In the genomic region with DNA sequence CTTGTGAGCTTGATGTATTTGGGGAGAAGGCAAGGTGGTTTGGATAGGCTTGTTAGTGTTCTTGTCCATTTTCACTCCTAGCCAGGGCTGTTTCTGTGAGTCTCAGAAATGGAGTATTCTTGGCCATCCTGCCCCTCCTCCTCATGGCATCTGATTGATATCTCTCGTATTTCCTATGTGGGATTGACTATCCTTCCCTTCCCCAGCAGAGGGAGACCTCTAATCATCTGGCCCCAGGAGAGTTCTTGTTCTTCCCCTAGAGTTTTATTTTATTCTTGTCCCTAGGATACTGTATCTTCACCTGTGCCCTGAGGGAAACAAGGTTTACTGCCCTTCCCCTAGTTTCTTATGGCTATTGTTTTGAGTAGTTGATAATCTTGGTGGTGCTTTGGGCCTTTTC, we compare ENCODE assay signal across 10 cellular contexts.
DNase-seq lines count a peak whose midpoint lies in the region; ATAC-seq and TF ChIP-seq lines count a peak whose summit lies in the region.
"Had no signal": no experiment of that assay in that cellular context is flagged by ENCODE, and none has a peak within 500 bp of the region (broad histone marks: within the 10 kb centered on the region; RNA-seq: fewer than 3 reads in every experiment).

No MANE protein-coding gene starts in this region.

- no peak overlapping the region for H3K56ac ChIP-seq in H9 (ENCODE audit: insufficient read length, low read depth, low read length)

- DNase-seq in A673 (ENCODE audit: low spot score) (peak; percentile 75), H9 (peak; percentile 45), RWPE2 (ENCODE audit: low spot score) (no peak), foreskin keratinocyte (peak; percentile 12 to 52), ascending aorta (ENCODE audit: low spot score in 2 of 2) (no peak), NCI-H1930 (lab: John Stamatoyannopoulos, UW) (no peak)
- DNase-seq: activated CD8-positive, alpha-beta memory T cell treated with anti-CD3 and anti-CD28 coated beads, Interleukin-2, amount 50 U/mL, for 4 hours had no signal

- H3K23ac ChIP-seq in H9 (ENCODE audit: insufficient read length, low read depth, low read length), result no peak overlapping the region

- no peak overlapping the region for H4K8ac ChIP-seq in H9 (replicated peaks; ENCODE audit: insufficient read length, low read depth, low read length)

- no peak overlapping the region; a peak in 1 of 5 replicates for H3K4me3 Mint-ChIP-seq in H9

- peak overlapping the region; percentile 38 to 84 (median 73); a peak in 4 of 7 replicates for H3K27ac Mint-ChIP-seq in H9

- H3K4me1 Mint-ChIP-seq in H9, result peaks cover 18 to 23% of the 10 kb centered on the region in 2 experiments

- H3K36me3 Mint-ChIP-seq in H9 (ENCODE audit: insufficient read depth in 1 of 3, low read depth in 3 of 3), result peaks cover 14 to 21% (median 17%) of the 10 kb centered on the region in 3 experiments

- H3K79me1 ChIP-seq in H9 (ENCODE audit: insufficient read depth, low read depth, low read length, poor library complexity, severe bottlenecking), result no peaks in the 10 kb centered on the region

- H3K4me2 ChIP-seq in H9 (ENCODE audit: insufficient read depth, insufficient read length, low read length), result no peak overlapping the region

- H2BK15ac ChIP-seq in H9 (ENCODE audit: low read depth, low read length), result no peak overlapping the region

- no peak overlapping the region for H3K18ac ChIP-seq in H9 (ENCODE audit: insufficient read length, low read depth, low read length)

- H3K23me2 ChIP-seq in H9 (ENCODE audit: insufficient read length, low read depth, low read length, poor library complexity, severe bottlenecking), result no peaks in the 10 kb centered on the region

- H2BK12ac ChIP-seq in H9 (ENCODE audit: insufficient read length, low read depth, low read length), result no peak overlapping the region

- H3K9me3 Mint-ChIP-seq in H9, result peaks cover 5 to 6% of the 10 kb centered on the region in 2 experiments; a peak in 4 of 5 replicates

- no peak overlapping the region for H4K91ac ChIP-seq in H9 (ENCODE audit: insufficient read length, low read depth, low read length)

- no TSS peak for BruUV-seq in A673 (replicated peaks; lab: Mats Ljungman, UMichigan)

- H3K36me3 ChIP-seq in A673 (ENCODE audit: insufficient read depth, low read length, poor library complexity, severe bottlenecking) (no peaks in the 10 kb centered on the region), RWPE2 (ENCODE audit: low read depth) (peaks cover 7% of the 10 kb centered on the region; the same call in 1 of the 2 replicates), ascending aorta (peaks cover 0 to 21% of the 10 kb centered on the region in 2 donors)

- ATAC-seq in RWPE2 (ENCODE audit: low read depth) (peak; percentile 75; the same call in 2 of the 3 replicates), foreskin keratinocyte (peak; percentile 96), GM18867 (IDR thresholded peaks at IDR 0.05; ENCODE audit: unreplicated experiment) (no peak), HG02759 (IDR thresholded peaks at IDR 0.05; ENCODE audit: unreplicated experiment) (no peak)

- no peak overlapping the region for H3T11ph ChIP-seq in H9 (ENCODE audit: low read length)

- CTCF ChIA-PET in A673 (lab: Charles Lee), result interaction anchor here (0.6 kb wide), 1 partner anchor 1071 kb away, joined by 6 read pairs; no protein-coding TSS in a partner anchor

- H3K27me3 ChIP-seq in A673 (replicated peaks; ENCODE audit: insufficient read depth, low read depth, low read length, poor library complexity) (no peaks in the 10 kb centered on the region), H9 (ENCODE audit: insufficient read depth, low read length) (no peaks in the 10 kb centered on the region), RWPE2 (ENCODE audit: insufficient read depth, poor library complexity, severe bottlenecking) (no peaks in the 10 kb centered on the region), foreskin keratinocyte (no peaks in the 10 kb centered on the region), ascending aorta (no peaks in the 10 kb centered on the region)

- no peak overlapping the region for H3K4ac ChIP-seq in H9 (ENCODE audit: low read depth, low read length)

- H3K4me3 ChIP-seq in A673 (ENCODE audit: low read depth, low read length, poor library complexity, severe bottlenecking) (no peak overlapping the region), RWPE2 (ENCODE audit: severe bottlenecking) (no peak overlapping the region), ascending aorta (no peak overlapping the region)
- H3K4me3 ChIP-seq: lung had no signal

- H3K9ac ChIP-seq in H9 (ENCODE audit: extremely low read depth, insufficient read length, low read length), result no peak overlapping the region

- no peak overlapping the region for H4K5ac ChIP-seq in H9 (ENCODE audit: insufficient read length, low read depth, low read length)

- no peak overlapping the region for H2AFZ ChIP-seq in H9 (ENCODE audit: low read length)

- peak; percentile 71 for TF ChIP-seq CTCF in A673 (conservative IDR thresholded peaks at IDR 0.05; ENCODE audit: low read depth, low read length)
- peak; percentile 77 for TF ChIP-seq CTCF in H9 (conservative IDR thresholded peaks at IDR 0.05)
- TF ChIP-seq CTCF in RWPE2 (IDR thresholded peaks at IDR 0.05; ENCODE audit: poor library complexity, severe bottlenecking), result peak; percentile 64
- peak; percentile 77 for TF ChIP-seq CTCF in foreskin keratinocyte (conservative IDR thresholded peaks at IDR 0.05)
- TF ChIP-seq CTCF in ascending aorta (IDR thresholded peaks at IDR 0.05), result no peak

- no peak overlapping the region for H2BK120ac ChIP-seq in H9 (ENCODE audit: low read depth, low read length, poor library complexity, severe bottlenecking)

- no peak overlapping the region for H3K14ac ChIP-seq in H9 (ENCODE audit: insufficient read depth, low read length)

- no peaks in the 10 kb centered on the region for H4K20me1 ChIP-seq in H9 (ENCODE audit: control insufficient read depth, insufficient read depth, insufficient read length)

- H3K4me1 ChIP-seq in A673 (ENCODE audit: insufficient read depth, low read length, poor library complexity, severe bottlenecking) (no peaks in the 10 kb centered on the region), H9 (ENCODE audit: insufficient read depth, low read length) (peaks cover 14% of the 10 kb centered on the region), RWPE2 (ENCODE audit: insufficient read depth, poor library complexity, severe bottlenecking) (no peaks in the 10 kb centered on the region), foreskin keratinocyte (no peaks in the 10 kb centered on the region), ascending aorta (no peaks in the 10 kb centered on the region)

- H2AK5ac ChIP-seq in H9 (ENCODE audit: insufficient read length, low read length), result no peak overlapping the region

- no peaks in the 10 kb centered on the region for H3K27me3 Mint-ChIP-seq in H9 (ENCODE audit: low read depth)

- no peak overlapping the region for H3K27ac ChIP-seq in A673 (ENCODE audit: low read depth, low read length, poor library complexity, severe bottlenecking)
- no peak overlapping the region for H3K27ac ChIP-seq in H9 (ENCODE audit: insufficient read length, low read depth, low read length)
- H3K27ac ChIP-seq in RWPE2 (ENCODE audit: poor library complexity, severe bottlenecking), result no peak overlapping the region
- no peak overlapping the region for H3K27ac ChIP-seq in foreskin keratinocyte
- H3K27ac ChIP-seq in ascending aorta, result no peak overlapping the region

- H3K79me2 ChIP-seq in H9 (ENCODE audit: insufficient read depth, low read length), result no peaks in the 10 kb centered on the region

- H2BK5ac ChIP-seq in H9 (ENCODE audit: insufficient read length, low read length), result no peak overlapping the region

- no peaks in the 10 kb centered on the region for H3K9me3 ChIP-seq in A673 (ENCODE audit: low read depth, low read length, poor library complexity, severe bottlenecking)
- H3K9me3 ChIP-seq in H9 (ENCODE audit: control insufficient read depth, low read depth, low read length), result no peaks in the 10 kb centered on the region
- H3K9me3 ChIP-seq in RWPE2 (ENCODE audit: severe bottlenecking), result no peaks in the 10 kb centered on the region
- H3K9me3 ChIP-seq in ascending aorta, result peaks cover 0 to 11% of the 10 kb centered on the region in 2 donors

- H2BK20ac ChIP-seq in H9 (ENCODE audit: low read depth, low read length, poor library complexity, severe bottlenecking), result no peak overlapping the region

- intact Hi-C loops in A673 (cut with micrococcal nuclease; ENCODE audit: unreplicated experiment) (loop anchor here (2.0 to 10.0 kb wide), 4 partner anchors 136 to 823 kb away; no protein-coding TSS in a partner anchor), ascending aorta (cut with DNase I) (no loop called here)

- POLR2A ChIA-PET in A673 (lab: Charles Lee; ENCODE audit: low non-redundant PET), result no interaction called here

- WGBS in H9 (ENCODE audit: extremely low coverage, insufficient read length, low lambda C conversion rate), result no CpG with 5 or more reads among the region's 1 CpG

Comparison
In these comparisons a context has a peak if more than half of its experiments do, and no peak if none do; other contexts are left out.
1. DNase-seq: peak in A673 (single experiment), H9 (single experiment) and foreskin keratinocyte (2 of 2); none in RWPE2 (single experiment), ascending aorta (0 of 2) and NCI-H1930 (0 of 2).
2. CTCF ChIP-seq: peak in A673 (single experiment), H9 (single experiment), RWPE2 (single experiment) and foreskin keratinocyte (single experiment); none in ascending aorta (0 of 3).
3. ATAC-seq: peak in RWPE2 (single experiment) and foreskin keratinocyte (single experiment); none in GM18867 (single experiment) and HG02759 (single experiment).